Comparison of ENCODE assay signal across 12 cellular contexts in genomic region chr14:37864861-37865718, GRCh38.
DNase-seq lines count a peak whose midpoint lies in the region; ATAC-seq and TF ChIP-seq lines count a peak whose summit lies in the region.
"Had no signal": no experiment of that assay in that cellular context is flagged by ENCODE, and none has a peak within 500 bp of the region (broad histone marks: within the 10 kb centered on the region; RNA-seq: fewer than 3 reads in every experiment).

No MANE protein-coding gene starts in this region.

- intact Hi-C loops in activated T-helper 1 cell treated with anti-CD3 and anti-CD28 coated beads, Interleukin-12 subunit alpha, Interleukin-12 subunit beta, Interleukin-2, Interleukin-4 antibody, amounts not matched to agents 30 ng/mL and 10 ng/mL and 1 ng/mL, durations not matched to agents 14 hours and 24 hours and 36 hours (cut with micrococcal nuclease) = no loop called here

- H3K4me1 Mint-ChIP-seq in progenitor cell of endocrine pancreas (ENCODE audit: low read depth) = no peaks in the 10 kb centered on the region
- H3K4me1 Mint-ChIP-seq in activated T-helper 1 cell treated with anti-CD3 and anti-CD28 coated beads, Interleukin-12 subunit alpha, Interleukin-12 subunit beta, Interleukin-2, Interleukin-4 antibody, amounts not matched to agents 30 ng/mL and 10 ng/mL and 1 ng/mL, durations not matched to agents 14 hours and 24 hours and 36 hours (ENCODE audit: low read depth) = no peaks in the 10 kb centered on the region
- no peaks in the 10 kb centered on the region for H3K4me1 Mint-ChIP-seq in activated T-cell treated with anti-CD3 and anti-CD28 coated beads, Interleukin-2, amount 50 U/mL, for 24 hours (ENCODE audit: low read depth)

- DNase-seq in DMS 273 treated with DMSO at 0.1 percent for 48 hours (lab: John Stamatoyannopoulos, UW) = peak; percentile 45
- peak; percentile 77 for DNase-seq in LNCaP clone FGC (ENCODE audit: low read depth)
- peak; percentile 29 for DNase-seq in epithelial cell of prostate (ENCODE audit: low read depth, low spot score)
- DNase-seq in progenitor cell of endocrine pancreas (ENCODE audit: low spot score, unreplicated experiment) = no peak
- DNase-seq in activated T-helper 1 cell treated with anti-CD3 and anti-CD28 coated beads, Interleukin-12 subunit alpha, Interleukin-12 subunit beta, Interleukin-2, Interleukin-4 antibody, amounts not matched to agents 30 ng/mL and 10 ng/mL and 1 ng/mL, durations not matched to agents 14 hours and 24 hours and 36 hours (ENCODE audit: low spot score) = no peak
- DNase-seq in activated T-cell treated with anti-CD3 and anti-CD28 coated beads, Interleukin-2, amount 50 U/mL, for 24 hours = no peak
- DNase-seq in NCI-H2227 treated with DMSO at 0.1 percent for 48 hours (lab: John Stamatoyannopoulos, UW) = no peak
- DNase-seq: activated T-cell treated with anti-CD3 and anti-CD28 coated beads, Interleukin-2, amount 50 U/mL, for 72 hours; DND-41; NCI-H526 had no signal

- peaks cover 11% of the 10 kb centered on the region for H3K9me3 Mint-ChIP-seq in progenitor cell of endocrine pancreas (ENCODE audit: low read depth)
- no peaks in the 10 kb centered on the region for H3K9me3 Mint-ChIP-seq in activated T-helper 1 cell treated with anti-CD3 and anti-CD28 coated beads, Interleukin-12 subunit alpha, Interleukin-12 subunit beta, Interleukin-2, Interleukin-4 antibody, amounts not matched to agents 30 ng/mL and 10 ng/mL and 1 ng/mL, durations not matched to agents 14 hours and 24 hours and 36 hours
- H3K9me3 Mint-ChIP-seq in activated T-cell treated with anti-CD3 and anti-CD28 coated beads, Interleukin-2, amount 50 U/mL, for 24 hours = no peaks in the 10 kb centered on the region
- H3K9me3 Mint-ChIP-seq: activated T-cell treated with anti-CD3 and anti-CD28 coated beads, Interleukin-2, amount 50 U/mL, for 72 hours; dendritic cell treated with granulocyte-macrophage colony-stimulating factor and Interleukin-4, amounts not matched to agents 40 ng/mL and 50 ng/mL, for 4 days had no signal

- TF ChIP-seq CTCF in LNCaP clone FGC (IDR thresholded peaks at IDR 0.05; ENCODE audit: control insufficient read depth, extremely low read depth, insufficient read depth) = 0 out of 2 replicates have a peak, but pooled peaks have one; percentile 5
- no peak for TF ChIP-seq CTCF in progenitor cell of endocrine pancreas (IDR thresholded peaks at IDR 0.05; ENCODE audit: unreplicated experiment)

- H3K4me3 Mint-ChIP-seq in progenitor cell of endocrine pancreas (ENCODE audit: low read depth) = no peak overlapping the region
- H3K4me3 Mint-ChIP-seq in activated T-helper 1 cell treated with anti-CD3 and anti-CD28 coated beads, Interleukin-12 subunit alpha, Interleukin-12 subunit beta, Interleukin-2, Interleukin-4 antibody, amounts not matched to agents 30 ng/mL and 10 ng/mL and 1 ng/mL, durations not matched to agents 14 hours and 24 hours and 36 hours = no peak overlapping the region
- no peak overlapping the region for H3K4me3 Mint-ChIP-seq in activated T-cell treated with anti-CD3 and anti-CD28 coated beads, Interleukin-2, amount 50 U/mL, for 24 hours
- H3K4me3 Mint-ChIP-seq: activated T-cell treated with anti-CD3 and anti-CD28 coated beads, Interleukin-2, amount 50 U/mL, for 72 hours; dendritic cell treated with granulocyte-macrophage colony-stimulating factor and Interleukin-4, amounts not matched to agents 40 ng/mL and 50 ng/mL, for 4 days had no signal

- no peak for ATAC-seq in GM18511 (IDR thresholded peaks at IDR 0.05; ENCODE audit: unreplicated experiment)
- ATAC-seq: activated T-cell treated with anti-CD3 and anti-CD28 coated beads, Interleukin-2, amount 50 U/mL, for 72 hours had no signal

- no peak overlapping the region for H3K4me3 ChIP-seq in LNCaP clone FGC (ENCODE audit: low read depth, low read length)

- no peaks in the 10 kb centered on the region for H3K27me3 Mint-ChIP-seq in progenitor cell of endocrine pancreas
- no peaks in the 10 kb centered on the region for H3K27me3 Mint-ChIP-seq in activated T-helper 1 cell treated with anti-CD3 and anti-CD28 coated beads, Interleukin-12 subunit alpha, Interleukin-12 subunit beta, Interleukin-2, Interleukin-4 antibody, amounts not matched to agents 30 ng/mL and 10 ng/mL and 1 ng/mL, durations not matched to agents 14 hours and 24 hours and 36 hours (ENCODE audit: insufficient read depth)
- H3K27me3 Mint-ChIP-seq in activated T-cell treated with anti-CD3 and anti-CD28 coated beads, Interleukin-2, amount 50 U/mL, for 24 hours = no peaks in the 10 kb centered on the region
- H3K27me3 Mint-ChIP-seq: dendritic cell treated with granulocyte-macrophage colony-stimulating factor and Interleukin-4, amounts not matched to agents 40 ng/mL and 50 ng/mL, for 4 days had no signal

- peaks cover 14% of the 10 kb centered on the region for H3K36me3 Mint-ChIP-seq in progenitor cell of endocrine pancreas (ENCODE audit: insufficient read depth)
- H3K36me3 Mint-ChIP-seq in activated T-helper 1 cell treated with anti-CD3 and anti-CD28 coated beads, Interleukin-12 subunit alpha, Interleukin-12 subunit beta, Interleukin-2, Interleukin-4 antibody, amounts not matched to agents 30 ng/mL and 10 ng/mL and 1 ng/mL, durations not matched to agents 14 hours and 24 hours and 36 hours (ENCODE audit: low read depth) = no peaks in the 10 kb centered on the region
- no peaks in the 10 kb centered on the region for H3K36me3 Mint-ChIP-seq in activated T-cell treated with anti-CD3 and anti-CD28 coated beads, Interleukin-2, amount 50 U/mL, for 24 hours (ENCODE audit: low read depth)

- peak overlapping the region; percentile 14 for H3K27ac Mint-ChIP-seq in progenitor cell of endocrine pancreas
- H3K27ac Mint-ChIP-seq in activated T-helper 1 cell treated with anti-CD3 and anti-CD28 coated beads, Interleukin-12 subunit alpha, Interleukin-12 subunit beta, Interleukin-2, Interleukin-4 antibody, amounts not matched to agents 30 ng/mL and 10 ng/mL and 1 ng/mL, durations not matched to agents 14 hours and 24 hours and 36 hours = no peak overlapping the region
- no peak overlapping the region for H3K27ac Mint-ChIP-seq in activated T-cell treated with anti-CD3 and anti-CD28 coated beads, Interleukin-2, amount 50 U/mL, for 24 hours
- H3K27ac Mint-ChIP-seq: activated T-cell treated with anti-CD3 and anti-CD28 coated beads, Interleukin-2, amount 50 U/mL, for 72 hours; dendritic cell treated with granulocyte-macrophage colony-stimulating factor and Interleukin-4, amounts not matched to agents 40 ng/mL and 50 ng/mL, for 4 days had no signal

- no peak overlapping the region for H3K27ac ChIP-seq in epithelial cell of prostate

Comparison
In these comparisons a context has a peak if more than half of its experiments do, and no peak if none do; other contexts are left out.
1. DNase-seq: peak in DMS 273 treated with DMSO at 0.1 percent for 48 hours (single experiment), LNCaP clone FGC (single experiment) and epithelial cell of prostate (single experiment); none in progenitor cell of endocrine pancreas (single experiment), activated T-helper 1 cell treated with anti-CD3 and anti-CD28 coated beads, Interleukin-12 subunit alpha, Interleukin-12 subunit beta, Interleukin-2, Interleukin-4 antibody, amounts not matched to agents 30 ng/mL and 10 ng/mL and 1 ng/mL, durations not matched to agents 14 hours and 24 hours and 36 hours (single experiment), activated T-cell treated with anti-CD3 and anti-CD28 coated beads, Interleukin-2, amount 50 U/mL, for 24 hours (single experiment) and NCI-H2227 treated with DMSO at 0.1 percent for 48 hours (single experiment).